ENCODE assay signal across 1 cellular context in genomic region chr9:16039988-16040761, GRCh38.
TF ChIP-seq lines count a peak whose summit lies in the region.

No MANE protein-coding gene starts in this region.

TF ChIP-seq in HEK293, 187 proteins besides CTCF, POLR2A, EP300 and RAD21 (continued from another document):
- TF ChIP-seq, protein P1, sequence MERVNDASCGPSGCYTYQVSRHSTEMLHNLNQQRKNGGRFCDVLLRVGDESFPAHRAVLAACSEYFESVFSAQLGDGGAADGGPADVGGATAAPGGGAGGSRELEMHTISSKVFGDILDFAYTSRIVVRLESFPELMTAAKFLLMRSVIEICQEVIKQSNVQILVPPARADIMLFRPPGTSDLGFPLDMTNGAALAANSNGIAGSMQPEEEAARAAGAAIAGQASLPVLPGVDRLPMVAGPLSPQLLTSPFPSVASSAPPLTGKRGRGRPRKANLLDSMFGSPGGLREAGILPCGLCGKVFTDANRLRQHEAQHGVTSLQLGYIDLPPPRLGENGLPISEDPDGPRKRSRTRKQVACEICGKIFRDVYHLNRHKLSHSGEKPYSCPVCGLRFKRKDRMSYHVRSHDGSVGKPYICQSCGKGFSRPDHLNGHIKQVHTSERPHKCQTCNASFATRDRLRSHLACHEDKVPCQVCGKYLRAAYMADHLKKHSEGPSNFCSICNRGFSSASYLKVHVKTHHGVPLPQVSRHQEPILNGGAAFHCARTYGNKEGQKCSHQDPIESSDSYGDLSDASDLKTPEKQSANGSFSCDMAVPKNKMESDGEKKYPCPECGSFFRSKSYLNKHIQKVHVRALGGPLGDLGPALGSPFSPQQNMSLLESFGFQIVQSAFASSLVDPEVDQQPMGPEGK (tag by site-specific recombination; IDR thresholded peaks at IDR 0.05), result no peak
- TF ChIP-seq ZNF426 (tag by site-specific recombination; IDR thresholded peaks at IDR 0.05) (no peak), ZIC2 (tag by site-specific recombination; IDR thresholded peaks at IDR 0.05) (peak; percentile 94), GLIS1 (tag by site-specific recombination; IDR thresholded peaks at IDR 0.05) (peak; percentile 30; the same call in 1 of the 2 replicates), ZNF2 (tag by site-specific recombination; IDR thresholded peaks at IDR 0.05) (no peak), ZNF341 (tag by site-specific recombination; IDR thresholded peaks at IDR 0.05; ENCODE audit: low read depth) (no peak)
TF ChIP-seq in HEK293: peak in this region for 5.
